In the genomic region with DNA sequence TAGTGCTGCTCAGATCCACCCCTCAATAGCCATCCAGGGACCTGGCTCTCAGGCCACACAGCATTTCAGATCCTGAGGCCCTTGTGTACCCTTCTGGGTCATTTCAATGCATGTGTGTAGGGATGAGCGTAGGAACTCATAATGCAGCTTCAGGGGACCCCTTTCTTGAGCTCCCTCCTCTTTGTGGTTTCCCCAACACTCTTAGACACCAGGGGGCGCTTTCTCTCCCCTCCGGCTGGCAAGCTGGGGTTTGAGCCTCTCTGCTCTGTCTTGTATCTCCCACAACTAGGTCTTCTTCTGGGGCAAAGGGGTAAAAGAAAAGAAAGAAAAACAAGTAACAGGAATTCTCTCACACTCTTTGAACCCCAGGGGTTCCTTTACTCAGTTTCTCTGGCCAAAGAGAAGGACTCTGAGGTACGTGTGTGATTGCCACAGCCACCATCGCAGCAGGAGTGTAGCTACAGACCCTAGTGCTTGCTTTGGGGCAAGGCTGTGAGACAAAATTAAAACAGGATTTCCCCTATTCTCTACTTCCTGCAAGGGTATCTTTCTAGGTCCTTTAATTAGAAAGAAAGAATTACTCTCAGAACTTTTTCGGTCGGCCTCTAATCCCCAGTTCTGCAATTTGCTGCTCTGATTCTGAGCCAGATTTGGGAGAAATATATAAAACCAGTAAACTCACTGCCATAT, we compare ENCODE assay signal across 8 cellular contexts. TPM values are rescaled to one million over a fixed set of nuclear protein-coding genes. Genes with fewer than 3 reads are reported as not detected.
DNase-seq lines count a peak whose midpoint lies in the region; ATAC-seq, FAIRE-seq and TF ChIP-seq lines count a peak whose summit lies in the region.

No MANE protein-coding gene starts in this region.

- H3K4me1 Mint-ChIP-seq in CD14-positive monocyte: peaks cover 6% of the 10 kb centered on the region
- H3K4me1 Mint-ChIP-seq in glutamatergic neuron (ENCODE audit: low read depth, unreplicated experiment): no peaks in the 10 kb centered on the region

- ATAC-seq in GM18870 (IDR thresholded peaks at IDR 0.05; ENCODE audit: unreplicated experiment) (peak; percentile 84), HG03066 (IDR thresholded peaks at IDR 0.05; ENCODE audit: low read depth, unreplicated experiment) (peak; percentile 75)

- intact Hi-C loops in CD14-positive monocyte (cut with micrococcal nuclease): loop anchor here (5.0 to 10.0 kb wide), 2 partner anchors 308 to 310 kb away; no protein-coding TSS in a partner anchor

- TF ChIP-seq POLR2A in H54 (IDR thresholded peaks at IDR 0.05; ENCODE audit: low read depth, low read length): no peak

- peak; percentile 82 for TF ChIP-seq CTCF in CD14-positive monocyte (IDR thresholded peaks at IDR 0.05)
- peak; percentile 72 for TF ChIP-seq CTCF in glutamatergic neuron (IDR thresholded peaks at IDR 0.05; ENCODE audit: partially characterized antibody, unreplicated experiment)

- FAIRE-seq in H54 (lab: Jason Lieb, UNC): no peak

- DNase-seq in CD14-positive monocyte (ENCODE audit: low spot score) (no peak), NCI-H526 treated with DMSO at 0.1 percent for 48 hours (lab: John Stamatoyannopoulos, UW) (peak; percentile 8), activated T-cell treated with anti-CD3 and anti-CD28 coated beads for 24 hours (ENCODE audit: low read depth) (peak; percentile 21), glutamatergic neuron (peak; percentile 79), pulmonary artery endothelial cell (ENCODE audit: low read depth, low spot score) (peak; percentile 4), H54 (ENCODE audit: insufficient read length, low spot score) (no peak)

- H3K4me3 Mint-ChIP-seq in CD14-positive monocyte (no peak overlapping the region), glutamatergic neuron (ENCODE audit: unreplicated experiment) (no peak overlapping the region)

- H3K36me3 Mint-ChIP-seq in CD14-positive monocyte (peaks cover 32 to 37% of the 10 kb centered on the region in 2 donors), glutamatergic neuron (ENCODE audit: unreplicated experiment) (no peaks in the 10 kb centered on the region)

- H3K27ac Mint-ChIP-seq in CD14-positive monocyte: peak overlapping the region in 1 of 7 donors; percentile 54
- H3K27ac Mint-ChIP-seq in glutamatergic neuron (ENCODE audit: unreplicated experiment): no peak overlapping the region

- H3K27me3 Mint-ChIP-seq in CD14-positive monocyte (ENCODE audit: low read depth in 3 of 3): no peaks in the 10 kb centered on the region
- no peaks in the 10 kb centered on the region for H3K27me3 Mint-ChIP-seq in glutamatergic neuron (ENCODE audit: unreplicated experiment)

- H3K9me3 Mint-ChIP-seq in CD14-positive monocyte: no peaks in the 10 kb centered on the region
- H3K9me3 Mint-ChIP-seq in glutamatergic neuron (ENCODE audit: unreplicated experiment): no peaks in the 10 kb centered on the region

RNA-seq across cellular contexts. Expression of a gene that starts 38.0 kb away (rescaled TPM):
- polyA plus RNA-seq in CD14-positive monocyte: not detected
- total RNA-seq in glutamatergic neuron (ENCODE audit: unreplicated experiment) (14.0 TPM), pulmonary artery endothelial cell (1.5 and 2.4 TPM in 2 replicates)

Comparison
In these comparisons a context has a peak if more than half of its experiments do, and no peak if none do; other contexts are left out.
1. DNase-seq: peak in NCI-H526 treated with DMSO at 0.1 percent for 48 hours (single experiment), activated T-cell treated with anti-CD3 and anti-CD28 coated beads for 24 hours (single experiment), glutamatergic neuron (single experiment) and pulmonary artery endothelial cell (single experiment); none in CD14-positive monocyte (single experiment) and H54 (single experiment).